ENCODE assay signal across 24 cellular contexts in genomic region chr1:51638350-51638749, GRCh38. TPM values are rescaled to one million over a fixed set of nuclear protein-coding genes. Genes with fewer than 3 reads are reported as not detected.
DNase-seq lines count a peak whose midpoint lies in the region; ATAC-seq and TF ChIP-seq lines count a peak whose summit lies in the region.
"Had no signal": no experiment of that assay in that cellular context is flagged by ENCODE, and none has a peak within 500 bp of the region (broad histone marks: within the 10 kb centered on the region; RNA-seq: fewer than 3 reads in every experiment).

No MANE protein-coding gene starts in this region.

- CTCF ChIA-PET in MCF 10A (lab: Yijun Ruan, JAX): no interaction called here

- H3K27me3 Mint-ChIP-seq in HFFc6 (ENCODE audit: insufficient read depth) (peaks cover 1% of the 10 kb centered on the region; the same call in 1 of the 2 replicates), MCF 10A (ENCODE audit: insufficient read depth, unreplicated experiment) (no peaks in the 10 kb centered on the region)

- H3K27ac Mint-ChIP-seq in HFFc6: peak overlapping the region; percentile 31; the same call in 1 of the 2 replicates
- no peak overlapping the region for H3K27ac Mint-ChIP-seq in MCF 10A (ENCODE audit: low read depth, unreplicated experiment)
- H3K27ac Mint-ChIP-seq: CD8-positive, alpha-beta T cell; GM23338 had no signal

- no peak overlapping the region for H3K4me3 ChIP-seq in gastrocnemius medialis
- H3K4me3 ChIP-seq: GM23338, HAP-1 had no signal

- POLR2A ChIA-PET in MCF 10A (lab: Yijun Ruan, JAX): interaction anchor here (1.2 kb wide), 1 partner anchor 21 kb away, joined by 5 read pairs; the partner anchor contains the start of gene OSBPL9

- ATAC-seq in gastrocnemius medialis (no peak), HG03442 (IDR thresholded peaks at IDR 0.05; ENCODE audit: unreplicated experiment) (no peak), HG02870 (IDR thresholded peaks at IDR 0.05; ENCODE audit: unreplicated experiment) (no peak), HG03045 (IDR thresholded peaks at IDR 0.05; ENCODE audit: unreplicated experiment) (no peak)
- ATAC-seq: CD8-positive, alpha-beta T cell; GM23338 had no signal

- H3K4me1 Mint-ChIP-seq in HFFc6 (ENCODE audit: low read depth) (peaks cover 76% of the 10 kb centered on the region), MCF 10A (ENCODE audit: insufficient read depth, unreplicated experiment) (peaks cover 30% of the 10 kb centered on the region)

- H3K27me3 ChIP-seq in gastrocnemius medialis: no peaks in the 10 kb centered on the region

- peaks cover 12% of the 10 kb centered on the region for H3K36me3 Mint-ChIP-seq in HFFc6 (ENCODE audit: low read depth)
- no peaks in the 10 kb centered on the region for H3K36me3 Mint-ChIP-seq in MCF 10A (ENCODE audit: insufficient read depth, unreplicated experiment)

- no peaks in the 10 kb centered on the region for H3K36me3 ChIP-seq in gastrocnemius medialis
- H3K36me3 ChIP-seq: HAP-1 had no signal

- H3K4me3 Mint-ChIP-seq in HFFc6 (no peak overlapping the region), MCF 10A (ENCODE audit: unreplicated experiment) (no peak overlapping the region)
- H3K4me3 Mint-ChIP-seq: CD8-positive, alpha-beta T cell; GM23338 had no signal

- DNase-seq in HFFc6 (no peak), MCF 10A (ENCODE audit: unreplicated experiment) (peak; percentile 36), epithelial cell of prostate (ENCODE audit: low read depth, low spot score) (no peak), gastrocnemius medialis (no peak), midbrain (lab: John Stamatoyannopoulos, UW) (no peak)
- DNase-seq: AML-193; C1 segment of cervical spinal cord; Calu3; CD8-positive, alpha-beta T cell; MM.1S; NCI-H1048; NCI-H1436; NCI-H187 treated with DMSO at 0.1 percent for 48 hours; NCI-H2107; NCI-H446 treated with DMSO at 0.1 percent for 48 hours; NCI-H526 treated with DMSO at 0.1 percent for 48 hours; OCI-M1; RPMI8226; SIG-M5 had no signal

- TF ChIP-seq POLR2A in gastrocnemius medialis (IDR thresholded peaks at IDR 0.05): no peak

- TF ChIP-seq CTCF in HFFc6 (IDR thresholded peaks at IDR 0.05) (no peak), MCF 10A (IDR thresholded peaks at IDR 0.05; ENCODE audit: unreplicated experiment) (no peak), gastrocnemius medialis (IDR thresholded peaks at IDR 0.05 in 4 of 5, conservative IDR thresholded peaks at IDR 0.05 in 1 of 5) (no peak)

- intact Hi-C loops in MCF 10A (cut with micrococcal nuclease): no loop called here
- intact Hi-C loops in gastrocnemius medialis (cut with DNase I; ENCODE audit: low total_unique reads): no loop called here

- in situ Hi-C loops in gastrocnemius medialis (cut with MboI; ENCODE audit: low sequenced_read_pairs in 4 of 4): loop anchor here in 2 of 4 donors (25.0 kb wide), 1 partner anchor 124 kb away; no protein-coding TSS in a partner anchor

- no TSS peak for BruUV-seq in MCF 10A (replicated peaks; lab: Mats Ljungman, UMichigan)

- peaks cover 87 to 94% of the 10 kb centered on the region in 2 donors for H3K4me1 ChIP-seq in gastrocnemius medialis

- no peaks in the 10 kb centered on the region for H3K9me3 ChIP-seq in gastrocnemius medialis
- H3K9me3 ChIP-seq: HAP-1 had no signal

- H3K9me3 Mint-ChIP-seq in HFFc6 (no peaks in the 10 kb centered on the region), MCF 10A (ENCODE audit: unreplicated experiment) (peaks cover 4% of the 10 kb centered on the region)
- H3K9me3 Mint-ChIP-seq: CD8-positive, alpha-beta T cell; GM23338 had no signal

- H3K27ac ChIP-seq in epithelial cell of prostate (peak overlapping the region; percentile 76), gastrocnemius medialis (peak overlapping the region; percentile 75 to 99 (median 82))

RNA-seq across cellular contexts. Expression of gene OSBPL9, which starts 21.5 kb away (rescaled TPM):
- 10 to 100 TPM; 39.8 to 54.2 (median 44.8) TPM for total RNA-seq in HFFc6 (2021; fragmentation: NEBNext Ultra II Directional; extraction: Animal tissue kit (Norgen Biotek cat#: 25700))
- 51.7 and 60.4 TPM in 2 replicates for total RNA-seq in MCF 10A (2022)
- 100 to 1,000 TPM in 3 of 4 donors, 10 to 100 TPM in 1; 65.8 to 206 (median 136) TPM for total RNA-seq in gastrocnemius medialis
